ENCODE assay signal across 15 cellular contexts in genomic region chr15:75364881-75365280, GRCh38. TPM values are rescaled to one million over a fixed set of nuclear protein-coding genes. Genes with fewer than 3 reads are reported as not detected.
DNase-seq lines count a peak whose midpoint lies in the region; ATAC-seq and TF ChIP-seq lines count a peak whose summit lies in the region.
"Had no signal": no experiment of that assay in that cellular context is flagged by ENCODE, and none has a peak within 500 bp of the region (broad histone marks: within the 10 kb centered on the region; RNA-seq: fewer than 3 reads in every experiment).

No MANE protein-coding gene starts in this region.

- no peaks in the 10 kb centered on the region for H3K27me3 ChIP-seq in mucosa of stomach (ENCODE audit: control insufficient read depth, insufficient read depth, low read length)
- H3K27me3 ChIP-seq: BLaER1 treated with 17β-estradiol and CSF1 and Interleukin-3, amounts not matched to agents 10 nM and 100 nM had no signal

- no peak for TF ChIP-seq CTCF in mesothelial cell of epicardium (IDR thresholded peaks at IDR 0.05; ENCODE audit: unreplicated experiment)

- H3K4me1 ChIP-seq in mucosa of stomach (ENCODE audit: control insufficient read depth, insufficient read depth, low read length): peaks cover 19% of the 10 kb centered on the region

- no peaks in the 10 kb centered on the region for H3K9me3 Mint-ChIP-seq in activated T-helper 17 cell treated with anti-CD3 and anti-CD28 coated beads, Interleukin-2, amount 50 U/mL, for 72 hours
- no peaks in the 10 kb centered on the region for H3K9me3 Mint-ChIP-seq in immature natural killer cell
- H3K9me3 Mint-ChIP-seq in mesothelial cell of epicardium: no peaks in the 10 kb centered on the region
- H3K9me3 Mint-ChIP-seq: CD4-positive, alpha-beta T cell; CD8-positive, alpha-beta T cell had no signal

- peaks cover 45% of the 10 kb centered on the region for H3K36me3 Mint-ChIP-seq in activated T-helper 17 cell treated with anti-CD3 and anti-CD28 coated beads, Interleukin-2, amount 50 U/mL, for 72 hours (ENCODE audit: low read depth)
- H3K36me3 Mint-ChIP-seq in immature natural killer cell (peaks cover 0 to 23% (median 7%) of the 10 kb centered on the region in 3 donors), mesothelial cell of epicardium (peaks cover 1% of the 10 kb centered on the region)

- peak overlapping the region; percentile 54 for H3K27ac Mint-ChIP-seq in activated T-helper 17 cell treated with anti-CD3 and anti-CD28 coated beads, Interleukin-2, amount 50 U/mL, for 72 hours
- H3K27ac Mint-ChIP-seq in immature natural killer cell (peak overlapping the region; percentile 23 to 65 (median 46)), mesothelial cell of epicardium (no peak overlapping the region)
- H3K27ac Mint-ChIP-seq: B cell; CD4-positive, alpha-beta T cell; CD8-positive, alpha-beta T cell had no signal

- H3K4me3 ChIP-seq in mucosa of stomach (ENCODE audit: low read length): no peak overlapping the region
- H3K4me3 ChIP-seq: A549; BLaER1 treated with 17β-estradiol and CSF1 and Interleukin-3, amounts not matched to agents 10 nM and 100 nM had no signal

- H3K4me3 Mint-ChIP-seq in activated T-helper 17 cell treated with anti-CD3 and anti-CD28 coated beads, Interleukin-2, amount 50 U/mL, for 72 hours: no peak overlapping the region
- no peak overlapping the region for H3K4me3 Mint-ChIP-seq in immature natural killer cell
- no peak overlapping the region for H3K4me3 Mint-ChIP-seq in mesothelial cell of epicardium
- H3K4me3 Mint-ChIP-seq: B cell; CD4-positive, alpha-beta T cell; CD8-positive, alpha-beta T cell had no signal

- DNase-seq in immature natural killer cell (no peak), mesothelial cell of epicardium (ENCODE audit: low spot score in 2 of 2, unreplicated experiment in 2 of 2) (no peak), T-helper 9 cell (no peak)
- DNase-seq: AML-193; Caco-2; Calu3; CD4-positive, alpha-beta T cell; CD8-positive, alpha-beta T cell; DMS79 treated with DMSO at 0.1 percent for 48 hours; GF-D8 had no signal

- H3K4me1 Mint-ChIP-seq in activated T-helper 17 cell treated with anti-CD3 and anti-CD28 coated beads, Interleukin-2, amount 50 U/mL, for 72 hours: peaks cover 6% of the 10 kb centered on the region
- H3K4me1 Mint-ChIP-seq in immature natural killer cell (peaks cover 21 to 26% of the 10 kb centered on the region in 2 donors), mesothelial cell of epicardium (peaks cover 14% of the 10 kb centered on the region)

- peaks cover 19% of the 10 kb centered on the region for H3K36me3 ChIP-seq in mucosa of stomach (ENCODE audit: control insufficient read depth, insufficient read depth, low read length)

- H3K27me3 Mint-ChIP-seq in activated T-helper 17 cell treated with anti-CD3 and anti-CD28 coated beads, Interleukin-2, amount 50 U/mL, for 72 hours: no peaks in the 10 kb centered on the region
- H3K27me3 Mint-ChIP-seq in immature natural killer cell (ENCODE audit: low read depth in 3 of 3): peaks cover 5 to 16% (median 5%) of the 10 kb centered on the region in 3 donors
- no peaks in the 10 kb centered on the region for H3K27me3 Mint-ChIP-seq in mesothelial cell of epicardium (ENCODE audit: low read depth)
- H3K27me3 Mint-ChIP-seq: B cell; CD4-positive, alpha-beta T cell had no signal

- peak overlapping the region; percentile 3 for H3K9ac ChIP-seq in mucosa of stomach (ENCODE audit: low read length)

- ATAC-seq in activated T-helper 17 cell treated with anti-CD3 and anti-CD28 coated beads, Interleukin-2, amount 50 U/mL, for 72 hours (replicated peaks): no peak
- ATAC-seq: A549; CD8-positive, alpha-beta T cell had no signal

- no peaks in the 10 kb centered on the region for H3K9me3 ChIP-seq in mucosa of stomach (ENCODE audit: control insufficient read depth, low read length)
- H3K9me3 ChIP-seq: A549; BLaER1 treated with 17β-estradiol and CSF1 and Interleukin-3, amounts not matched to agents 10 nM and 100 nM; Caco-2 had no signal

RNA-seq across cellular contexts. Expression of gene MAN2C1, which starts 3.5 kb away (rescaled TPM):
- 100 to 1,000 TPM; 114 to 245 TPM for total RNA-seq in activated T-helper 17 cell treated with anti-CD3 and anti-CD28 coated beads, Interleukin-2, amount 50 U/mL, for 72 hours
- 10 to 100 TPM; 25.6 to 50.8 (median 30.1) TPM for polyA plus RNA-seq in immature natural killer cell
- 243 to 264 TPM (median 251 TPM) in 3 replicates for total RNA-seq in mesothelial cell of epicardium

RNA-seq across cellular contexts. Expression of gene NEIL1, which starts 18.0 kb away (rescaled TPM):
- 10 to 100 TPM; 11.6 to 56.7 TPM for total RNA-seq in activated T-helper 17 cell treated with anti-CD3 and anti-CD28 coated beads, Interleukin-2, amount 50 U/mL, for 72 hours
- polyA plus RNA-seq in immature natural killer cell: 10 to 100 TPM; 20.7 to 23.8 (median 22.4) TPM
- 58.7 to 67.9 TPM (median 64.5 TPM) in 3 replicates for total RNA-seq in mesothelial cell of epicardium

RNA-seq across cellular contexts. Expression of gene COMMD4, which starts 29.0 kb away (rescaled TPM):
- total RNA-seq in activated T-helper 17 cell treated with anti-CD3 and anti-CD28 coated beads, Interleukin-2, amount 50 U/mL, for 72 hours: 10 to 100 TPM; 69.9 to 78.9 TPM
- polyA plus RNA-seq in immature natural killer cell: 100 to 1,000 TPM in 1 of 3 donors, 10 to 100 TPM in 2; 83.4 to 103 (median 94.4) TPM
- total RNA-seq in mesothelial cell of epicardium: 64.1 to 70.5 TPM (median 69.1 TPM) in 3 replicates
